ENCODE assay signal across 18 cellular contexts in the genomic region with DNA sequence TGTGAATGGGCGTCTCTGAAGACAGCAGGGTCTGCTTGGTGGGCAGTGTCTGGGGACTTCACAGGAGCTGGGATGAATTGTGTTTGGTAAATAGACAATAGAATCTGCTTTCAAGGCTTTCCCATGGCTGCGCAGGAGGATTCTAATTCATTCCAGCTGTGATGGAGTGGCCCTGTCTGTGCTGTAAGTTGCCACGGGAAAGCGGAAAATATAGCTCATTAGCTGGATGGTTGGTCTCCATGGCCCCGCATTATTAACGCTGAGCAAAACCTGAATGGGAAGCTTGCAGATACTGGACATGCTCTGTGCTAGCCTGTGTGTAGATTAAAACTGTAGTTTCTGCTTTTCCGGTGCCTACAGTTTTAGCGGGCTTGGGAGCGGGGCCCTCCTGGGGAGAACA. TPM values are rescaled to one million over a fixed set of nuclear protein-coding genes. Genes with fewer than 3 reads are reported as not detected.
"Had no signal": no experiment of that assay in that cellular context is flagged by ENCODE, and none has a peak within 500 bp of the region (broad histone marks: within the 10 kb centered on the region; RNA-seq: fewer than 3 reads in every experiment).

No MANE protein-coding gene starts in this region.

- H3K4me1 ChIP-seq: gastroesophageal sphincter, uterus had no signal

- H3K27ac Mint-ChIP-seq: activated T-helper 1 cell treated with anti-CD3 and anti-CD28 coated beads, Interleukin-12 subunit alpha, Interleukin-12 subunit beta, Interleukin-2, Interleukin-4 antibody, amounts not matched to agents 30 ng/mL and 10 ng/mL and 1 ng/mL, durations not matched to agents 14 hours and 24 hours and 36 hours; dendritic cell treated with granulocyte-macrophage colony-stimulating factor and Interleukin-4, amounts not matched to agents 40 ng/mL and 50 ng/mL, for 4 days; mesothelial cell of epicardium had no signal

- H3K27me3 ChIP-seq: gastroesophageal sphincter, ovary, spleen, uterus had no signal

- H3K9me3 ChIP-seq: gastroesophageal sphincter, ovary, spleen, uterus had no signal

- H3K4me3 ChIP-seq: gastroesophageal sphincter, lung, ovary, spleen, uterus had no signal

- DNase-seq: activated CD4-positive, alpha-beta T cell treated with anti-CD3 and anti-CD28 coated beads, Interleukin-2, amount 50 U/mL, for 48 hours; activated CD4-positive, CD25-positive, alpha-beta regulatory T cell treated with anti-CD3 and anti-CD28 coated beads, Interleukin-2, amount 50 U/mL, for 72 hours; activated naive CD4-positive, alpha-beta T cell; amygdala; left colon; ovary; spleen; T-helper 1 cell; uterus had no signal

- ATAC-seq: gastroesophageal sphincter, left colon, sciatic nerve had no signal

- H3K27me3 Mint-ChIP-seq: dendritic cell treated with granulocyte-macrophage colony-stimulating factor and Interleukin-4, amounts not matched to agents 40 ng/mL and 50 ng/mL, for 4 days had no signal

- H3K36me3 ChIP-seq: ovary, uterus had no signal

- H3K27ac ChIP-seq: gastroesophageal sphincter, ovary, uterus had no signal

- H3K9me3 Mint-ChIP-seq: activated T-helper 1 cell treated with anti-CD3 and anti-CD28 coated beads, Interleukin-12 subunit alpha, Interleukin-12 subunit beta, Interleukin-2, Interleukin-4 antibody, amounts not matched to agents 30 ng/mL and 10 ng/mL and 1 ng/mL, durations not matched to agents 14 hours and 24 hours and 36 hours; dendritic cell treated with granulocyte-macrophage colony-stimulating factor and Interleukin-4, amounts not matched to agents 40 ng/mL and 50 ng/mL, for 4 days; mesothelial cell of epicardium had no signal

- H3K4me3 Mint-ChIP-seq: activated T-helper 1 cell treated with anti-CD3 and anti-CD28 coated beads, Interleukin-12 subunit alpha, Interleukin-12 subunit beta, Interleukin-2, Interleukin-4 antibody, amounts not matched to agents 30 ng/mL and 10 ng/mL and 1 ng/mL, durations not matched to agents 14 hours and 24 hours and 36 hours; dendritic cell treated with granulocyte-macrophage colony-stimulating factor and Interleukin-4, amounts not matched to agents 40 ng/mL and 50 ng/mL, for 4 days; mesothelial cell of epicardium had no signal

RNA-seq across cellular contexts. Expression of a gene that starts 15.6 kb away (rescaled TPM):
- total RNA-seq: activated T-helper 1 cell treated with anti-CD3 and anti-CD28 coated beads, Interleukin-12 subunit alpha, Interleukin-12 subunit beta, Interleukin-2, Interleukin-4 antibody, amounts not matched to agents 30 ng/mL and 10 ng/mL and 1 ng/mL, durations not matched to agents 14 hours and 24 hours and 36 hours; epithelial cell of proximal tubule; mesothelial cell of epicardium; pulmonary artery endothelial cell had no signal
- polyA plus RNA-seq: neural cell had no signal
